Comparison of ENCODE assay signal across 5 cellular contexts in the genomic region with DNA sequence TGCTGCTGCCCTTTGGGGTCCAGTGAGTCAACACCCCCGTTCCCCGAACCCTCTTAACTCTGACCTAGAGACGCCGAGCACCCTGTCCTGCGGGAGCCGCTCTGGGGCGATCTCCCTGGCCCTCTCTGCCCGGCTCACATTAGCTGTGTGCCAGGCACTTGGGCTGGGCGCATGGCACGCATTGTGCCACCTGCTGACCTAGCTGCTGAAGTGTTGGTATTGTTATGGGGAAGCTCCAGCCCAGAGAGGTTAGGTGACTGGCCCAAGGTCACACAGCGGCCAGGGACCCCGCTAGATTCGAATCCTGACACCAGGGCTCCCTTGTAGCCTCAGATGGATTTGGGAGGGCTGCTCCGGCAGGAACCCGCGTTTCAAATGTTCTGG. TPM values are rescaled to one million over a fixed set of nuclear protein-coding genes. Genes with fewer than 3 reads are reported as not detected.
A peak's percentile ranks its signal among the peaks of the same experiment; 100 is the strongest.
DNase-seq lines count a peak whose midpoint lies in the region; ATAC-seq and TF ChIP-seq lines count a peak whose summit lies in the region.

No MANE protein-coding gene starts in this region.

- in situ Hi-C loops in Panc1 (cut with HindIII; ENCODE audit: low pct_unique_long_range_greater_than_20kb, low sequenced_read_pairs), result no loop called here

- ATAC-seq in Panc1 (peak; percentile 57), HG02571 (IDR thresholded peaks at IDR 0.05; ENCODE audit: unreplicated experiment) (no peak)

- BruUV-seq in Panc1 (replicated peaks; lab: Mats Ljungman, UMichigan), result no TSS peak

- H3K27ac ChIP-seq in Panc1 (ENCODE audit: low read length), result peak overlapping the region; percentile 63
- H3K27ac ChIP-seq in skin epidermis, result peak overlapping the region; percentile 60 to 95 (median 87)

- POLR2A ChIA-PET in Panc1 (lab: Charles Lee), result interaction anchor here (0.6 kb wide), 2 partner anchors 11 to 384 kb away, joined by 4 read pairs; no protein-coding TSS in a partner anchor

- no peaks in the 10 kb centered on the region for H3K9me3 ChIP-seq in Panc1 (ENCODE audit: control insufficient read depth, insufficient read depth, low read depth, low read length)

- DNase-seq in Panc1 (ENCODE audit: low read depth, low spot score) (no peak), epithelial cell of proximal tubule (ENCODE audit: low read depth) (no peak), AG08396 (ENCODE audit: low spot score) (no peak)

- no peaks in the 10 kb centered on the region for H3K27me3 ChIP-seq in Panc1 (ENCODE audit: control insufficient read depth, insufficient read depth, low read length)

- H3K36me3 ChIP-seq in Panc1 (ENCODE audit: control insufficient read depth, insufficient read depth, low read length), result no peaks in the 10 kb centered on the region

- CTCF ChIA-PET in Panc1 (lab: Charles Lee), result interaction anchor here (0.6 kb wide), 2 partner anchors 309 to 526 kb away, joined by 5 to 6 read pairs; no protein-coding TSS in a partner anchor

- peaks cover 17% of the 10 kb centered on the region; the same call in 1 of the 2 replicates for H3K4me1 ChIP-seq in Panc1 (ENCODE audit: control insufficient read depth, insufficient read depth, low read length)

- intact Hi-C loops in Panc1 (cut with micrococcal nuclease; ENCODE audit: unreplicated experiment), result no loop called here

- H3K4me3 ChIP-seq in Panc1 (ENCODE audit: low read depth in 2 of 2, low read length in 2 of 2) (peak overlapping the region; percentile 68 to 69), epithelial cell of proximal tubule (ENCODE audit: low read depth, low read length) (peak overlapping the region; percentile 86), skin epidermis (peak overlapping the region; percentile 54 to 88 (median 66))

- TF ChIP-seq CTCF in Panc1 (IDR thresholded peaks at IDR 0.05) (no peak), epithelial cell of proximal tubule (conservative IDR thresholded peaks at IDR 0.05; ENCODE audit: low read depth, low read length) (peak; percentile 10)

RNA-seq across cellular contexts. Expression of a gene that starts 1.1 kb away (rescaled TPM):
- total RNA-seq in Panc1 (2021; ENCODE audit: unreplicated experiment) (5.4 TPM), epithelial cell of proximal tubule (0.75 and 0.94 TPM in 2 replicates)
- polyA plus RNA-seq in Panc1 (2012; ENCODE audit: insufficient read length), result 11.6 TPM

RNA-seq across cellular contexts. Expression of a gene that starts 8.1 kb away (rescaled TPM):
- 76.7 TPM for total RNA-seq in Panc1 (2021; ENCODE audit: unreplicated experiment)
- 71.8 TPM for polyA plus RNA-seq in Panc1 (2012; ENCODE audit: insufficient read length)
- total RNA-seq in epithelial cell of proximal tubule, result 49.4 and 58.2 TPM in 2 replicates

RNA-seq across cellular contexts. Expression of a gene that starts 13.0 kb away (rescaled TPM):
- total RNA-seq in Panc1 (2021; ENCODE audit: unreplicated experiment) (35.8 TPM), epithelial cell of proximal tubule (15.7 and 47.6 TPM in 2 replicates)
- polyA plus RNA-seq in Panc1 (2012; ENCODE audit: insufficient read length), result 42.3 TPM

RNA-seq across cellular contexts. Expression of a gene that starts 17.8 kb away (rescaled TPM):
- total RNA-seq in Panc1 (2021; ENCODE audit: unreplicated experiment) (33.5 TPM), epithelial cell of proximal tubule (25.2 and 28.8 TPM in 2 replicates)
- 26.0 TPM for polyA plus RNA-seq in Panc1 (2012; ENCODE audit: insufficient read length)

RNA-seq across cellular contexts. Expression of a gene that starts 23.7 kb away (rescaled TPM):
- total RNA-seq in Panc1 (2021; ENCODE audit: unreplicated experiment) (19.2 TPM), epithelial cell of proximal tubule (23.8 and 25.9 TPM in 2 replicates)
- 9.5 TPM for polyA plus RNA-seq in Panc1 (2012; ENCODE audit: insufficient read length)
